In genomic region chr4:83114576-83114975, GRCh38 we compare ENCODE assay signal across 7 cellular contexts. TPM values are rescaled to one million over a fixed set of nuclear protein-coding genes. Genes with fewer than 3 reads are reported as not detected.
DNase-seq lines count a peak whose midpoint lies in the region; ATAC-seq, FAIRE-seq and TF ChIP-seq lines count a peak whose summit lies in the region.

PLAC8 (minus strand) TSS chr4:83114729; CDS start chr4:83107921, 6,808 bp downstream.

- TF ChIP-seq CTCF in pancreas (IDR thresholded peaks at IDR 0.05), result no peak

- H3K27ac Mint-ChIP-seq in activated naive CD8-positive, alpha-beta T cell treated with anti-CD3 and anti-CD28 coated beads, Interleukin-2, amount 50 U/mL, for 24 hours, result peak within 1 kb of the TSS; percentile 95

- FAIRE-seq in pancreas (lab: Jason Lieb, UNC), result peak; percentile 79

- H3K36me3 Mint-ChIP-seq in activated naive CD8-positive, alpha-beta T cell treated with anti-CD3 and anti-CD28 coated beads, Interleukin-2, amount 50 U/mL, for 24 hours (ENCODE audit: low read depth), result no peaks in the 10 kb centered on the region

- H3K27me3 ChIP-seq in pancreas, result no peaks in the 10 kb centered on the region

- H3K4me1 Mint-ChIP-seq in activated naive CD8-positive, alpha-beta T cell treated with anti-CD3 and anti-CD28 coated beads, Interleukin-2, amount 50 U/mL, for 24 hours, result peaks cover 50% of the 10 kb centered on the region

- intact Hi-C loops in pancreas (cut with DNase I), result no loop called here

- 60 to 63% methylated on average over 5 of the region's 5 CpGs for WGBS in pancreas, 2 donors

- H3K4me3 ChIP-seq in pancreas, result no peak within 1 kb of the TSS

- ATAC-seq in GM18858 (IDR thresholded peaks at IDR 0.05; ENCODE audit: unreplicated experiment), result peak; percentile 43
- peak; percentile 49 for ATAC-seq in HG02610 (IDR thresholded peaks at IDR 0.05; ENCODE audit: unreplicated experiment)
- peak; percentile 42 for ATAC-seq in activated naive CD8-positive, alpha-beta T cell treated with anti-CD3 and anti-CD28 coated beads, Interleukin-2, amount 50 U/mL, for 24 hours
- no peak for ATAC-seq in pancreas

- no peaks in the 10 kb centered on the region for H3K9me3 ChIP-seq in pancreas

- H3K4me3 Mint-ChIP-seq in activated naive CD8-positive, alpha-beta T cell treated with anti-CD3 and anti-CD28 coated beads, Interleukin-2, amount 50 U/mL, for 24 hours, result peak within 1 kb of the TSS; percentile 89

- H3K4me1 ChIP-seq in pancreas, result no peaks in the 10 kb centered on the region

- H3K36me3 ChIP-seq in pancreas, result no peaks in the 10 kb centered on the region

- H3K27ac ChIP-seq in pancreas, result no peak within 1 kb of the TSS

- no peaks in the 10 kb centered on the region for H3K9me3 Mint-ChIP-seq in activated naive CD8-positive, alpha-beta T cell treated with anti-CD3 and anti-CD28 coated beads, Interleukin-2, amount 50 U/mL, for 24 hours

- no peaks in the 10 kb centered on the region for H3K27me3 Mint-ChIP-seq in activated naive CD8-positive, alpha-beta T cell treated with anti-CD3 and anti-CD28 coated beads, Interleukin-2, amount 50 U/mL, for 24 hours

- DNase-seq in NCI-H1436 treated with DMSO at 0.1 percent for 48 hours (lab: John Stamatoyannopoulos, UW), result peak; percentile 61
- no peak for DNase-seq in activated naive CD8-positive, alpha-beta T cell treated with anti-CD3 and anti-CD28 coated beads, Interleukin-2, amount 50 U/mL, for 24 hours
- no peak for DNase-seq in pancreas
- DNase-seq in NCI-H774 (lab: John Stamatoyannopoulos, UW), result no peak
- DNase-seq in foreskin melanocyte, result no peak

RNA-seq across cellular contexts. Expression of gene PLAC8, which starts in this region (rescaled TPM):
- 1 to 10 TPM in 5 of 6 donors, under 1 TPM in 1; 0.93 to 3.1 (median 2.1) TPM for total RNA-seq in pancreas
- 10 to 100 TPM in 1 of 2 donors, 1 to 10 TPM in 1; 1.5 to 10.0 TPM for polyA plus RNA-seq in pancreas

Comparison
In these comparisons a context has a peak if more than half of its experiments do, and no peak if none do; other contexts are left out.
1. ATAC-seq: peak in GM18858 (single experiment), HG02610 (single experiment) and activated naive CD8-positive, alpha-beta T cell treated with anti-CD3 and anti-CD28 coated beads, Interleukin-2, amount 50 U/mL, for 24 hours (single experiment); none in pancreas (0 of 4).